Comparison of ENCODE assay signal across 3 cellular contexts in the genomic region with DNA sequence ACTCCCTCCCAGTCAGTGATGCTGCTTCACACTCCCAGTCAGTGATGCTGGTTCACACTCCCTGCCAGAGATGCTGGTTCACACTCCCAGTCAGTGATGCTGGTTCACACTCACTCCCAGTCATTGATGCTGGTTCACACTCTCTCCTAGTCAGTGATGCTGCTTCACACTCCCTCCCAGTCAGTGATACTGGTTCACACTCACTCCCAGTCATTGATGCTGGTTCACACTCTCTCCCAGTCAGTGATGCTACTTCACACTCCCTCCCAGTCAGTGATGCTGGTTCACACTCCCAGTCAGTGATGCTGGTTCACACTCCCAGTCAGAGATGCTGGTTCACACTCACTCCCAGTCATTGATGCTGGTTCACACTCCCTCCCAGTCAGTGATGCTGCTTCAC.
TF ChIP-seq lines count a peak whose summit lies in the region.

No MANE protein-coding gene starts in this region.

TF ChIP-seq in HEK293, 187 proteins besides CTCF, POLR2A, EP300 and RAD21:
- TF ChIP-seq, protein P1, sequence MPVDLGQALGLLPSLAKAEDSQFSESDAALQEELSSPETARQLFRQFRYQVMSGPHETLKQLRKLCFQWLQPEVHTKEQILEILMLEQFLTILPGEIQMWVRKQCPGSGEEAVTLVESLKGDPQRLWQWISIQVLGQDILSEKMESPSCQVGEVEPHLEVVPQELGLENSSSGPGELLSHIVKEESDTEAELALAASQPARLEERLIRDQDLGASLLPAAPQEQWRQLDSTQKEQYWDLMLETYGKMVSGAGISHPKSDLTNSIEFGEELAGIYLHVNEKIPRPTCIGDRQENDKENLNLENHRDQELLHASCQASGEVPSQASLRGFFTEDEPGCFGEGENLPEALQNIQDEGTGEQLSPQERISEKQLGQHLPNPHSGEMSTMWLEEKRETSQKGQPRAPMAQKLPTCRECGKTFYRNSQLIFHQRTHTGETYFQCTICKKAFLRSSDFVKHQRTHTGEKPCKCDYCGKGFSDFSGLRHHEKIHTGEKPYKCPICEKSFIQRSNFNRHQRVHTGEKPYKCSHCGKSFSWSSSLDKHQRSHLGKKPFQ (tag by site-specific recombination; IDR thresholded peaks at IDR 0.05), result peak; percentile 98
- TF ChIP-seq ZNF24 (tag by site-specific recombination; IDR thresholded peaks at IDR 0.05) (no peak), ZNF2 (tag by site-specific recombination; IDR thresholded peaks at IDR 0.05) (no peak), ZBTB1 (tag by site-specific recombination; IDR thresholded peaks at IDR 0.05) (no peak)

TF ChIP-seq in H1, 55 proteins besides CTCF, POLR2A, EP300 and RAD21:
- TF ChIP-seq SIN3A (conservative IDR thresholded peaks at IDR 0.05 in 1 of 2, IDR thresholded peaks at IDR 0.05 in 1 of 2; ENCODE audit: low read depth in 1 of 2, low read length in 2 of 2), result no peak
- TF ChIP-seq CHD2 (IDR thresholded peaks at IDR 0.05; ENCODE audit: low read length), result no peak
- no peak for TF ChIP-seq SIX5 (IDR thresholded peaks at IDR 0.05; ENCODE audit: low read depth, low read length)
- no peak for TF ChIP-seq CBX5 (IDR thresholded peaks at IDR 0.05; ENCODE audit: low read depth, low read length)
TF ChIP-seq in H1: peak in this region for 0.

TF ChIP-seq in GM23338, 12 proteins besides CTCF, POLR2A, EP300 and RAD21:
- TF ChIP-seq ZNF331 (CRISPR knock-in tag; IDR thresholded peaks at IDR 0.05; ENCODE audit: low read depth) (no peak), STAT1 (IDR thresholded peaks at IDR 0.05; ENCODE audit: unreplicated experiment) (no peak), EZH2 (IDR thresholded peaks at IDR 0.05; ENCODE audit: low read depth, unreplicated experiment) (no peak), EZH2phosphoT487 (IDR thresholded peaks at IDR 0.05; ENCODE audit: unreplicated experiment) (no peak)
- TF ChIP-seq, protein P2, sequence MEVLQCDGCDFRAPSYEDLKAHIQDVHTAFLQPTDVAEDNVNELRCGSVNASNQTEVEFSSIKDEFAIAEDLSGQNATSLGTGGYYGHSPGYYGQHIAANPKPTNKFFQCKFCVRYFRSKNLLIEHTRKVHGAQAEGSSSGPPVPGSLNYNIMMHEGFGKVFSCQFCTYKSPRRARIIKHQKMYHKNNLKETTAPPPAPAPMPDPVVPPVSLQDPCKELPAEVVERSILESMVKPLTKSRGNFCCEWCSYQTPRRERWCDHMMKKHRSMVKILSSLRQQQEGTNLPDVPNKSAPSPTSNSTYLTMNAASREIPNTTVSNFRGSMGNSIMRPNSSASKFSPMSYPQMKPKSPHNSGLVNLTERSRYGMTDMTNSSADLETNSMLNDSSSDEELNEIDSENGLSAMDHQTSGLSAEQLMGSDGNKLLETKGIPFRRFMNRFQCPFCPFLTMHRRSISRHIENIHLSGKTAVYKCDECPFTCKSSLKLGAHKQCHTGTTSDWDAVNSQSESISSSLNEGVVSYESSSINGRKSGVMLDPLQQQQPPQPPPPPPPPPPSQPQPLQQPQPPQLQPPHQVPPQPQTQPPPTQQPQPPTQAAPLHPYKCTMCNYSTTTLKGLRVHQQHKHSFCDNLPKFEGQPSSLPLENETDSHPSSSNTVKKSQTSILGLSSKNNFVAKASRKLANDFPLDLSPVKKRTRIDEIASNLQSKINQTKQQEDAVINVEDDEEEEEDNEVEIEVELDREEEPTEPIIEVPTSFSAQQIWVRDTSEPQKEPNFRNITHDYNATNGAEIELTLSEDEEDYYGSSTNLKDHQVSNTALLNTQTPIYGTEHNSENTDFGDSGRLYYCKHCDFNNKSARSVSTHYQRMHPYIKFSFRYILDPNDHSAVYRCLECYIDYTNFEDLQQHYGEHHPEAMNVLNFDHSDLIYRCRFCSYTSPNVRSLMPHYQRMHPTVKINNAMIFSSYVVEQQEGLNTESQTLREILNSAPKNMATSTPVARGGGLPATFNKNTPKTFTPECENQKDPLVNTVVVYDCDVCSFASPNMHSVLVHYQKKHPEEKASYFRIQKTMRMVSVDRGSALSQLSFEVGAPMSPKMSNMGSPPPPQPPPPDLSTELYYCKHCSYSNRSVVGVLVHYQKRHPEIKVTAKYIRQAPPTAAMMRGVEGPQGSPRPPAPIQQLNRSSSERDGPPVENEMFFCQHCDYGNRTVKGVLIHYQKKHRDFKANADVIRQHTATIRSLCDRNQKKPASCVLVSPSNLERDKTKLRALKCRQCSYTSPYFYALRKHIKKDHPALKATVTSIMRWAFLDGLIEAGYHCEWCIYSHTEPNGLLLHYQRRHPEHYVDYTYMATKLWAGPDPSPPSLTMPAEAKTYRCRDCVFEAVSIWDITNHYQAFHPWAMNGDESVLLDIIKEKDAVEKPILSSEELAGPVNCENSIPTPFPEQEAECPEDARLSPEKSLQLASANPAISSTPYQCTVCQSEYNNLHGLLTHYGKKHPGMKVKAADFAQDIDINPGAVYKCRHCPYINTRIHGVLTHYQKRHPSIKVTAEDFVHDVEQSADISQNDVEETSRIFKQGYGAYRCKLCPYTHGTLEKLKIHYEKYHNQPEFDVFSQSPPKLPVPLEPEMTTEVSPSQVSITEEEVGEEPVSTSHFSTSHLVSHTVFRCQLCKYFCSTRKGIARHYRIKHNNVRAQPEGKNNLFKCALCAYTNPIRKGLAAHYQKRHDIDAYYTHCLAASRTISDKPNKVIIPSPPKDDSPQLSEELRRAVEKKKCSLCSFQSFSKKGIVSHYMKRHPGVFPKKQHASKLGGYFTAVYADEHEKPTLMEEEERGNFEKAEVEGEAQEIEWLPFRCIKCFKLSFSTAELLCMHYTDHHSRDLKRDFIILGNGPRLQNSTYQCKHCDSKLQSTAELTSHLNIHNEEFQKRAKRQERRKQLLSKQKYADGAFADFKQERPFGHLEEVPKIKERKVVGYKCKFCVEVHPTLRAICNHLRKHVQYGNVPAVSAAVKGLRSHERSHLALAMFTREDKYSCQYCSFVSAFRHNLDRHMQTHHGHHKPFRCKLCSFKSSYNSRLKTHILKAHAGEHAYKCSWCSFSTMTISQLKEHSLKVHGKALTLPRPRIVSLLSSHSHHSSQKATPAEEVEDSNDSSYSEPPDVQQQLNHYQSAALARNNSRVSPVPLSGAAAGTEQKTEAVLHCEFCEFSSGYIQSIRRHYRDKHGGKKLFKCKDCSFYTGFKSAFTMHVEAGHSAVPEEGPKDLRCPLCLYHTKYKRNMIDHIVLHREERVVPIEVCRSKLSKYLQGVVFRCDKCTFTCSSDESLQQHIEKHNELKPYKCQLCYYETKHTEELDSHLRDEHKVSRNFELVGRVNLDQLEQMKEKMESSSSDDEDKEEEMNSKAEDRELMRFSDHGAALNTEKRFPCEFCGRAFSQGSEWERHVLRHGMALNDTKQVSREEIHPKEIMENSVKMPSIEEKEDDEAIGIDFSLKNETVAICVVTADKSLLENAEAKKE (CRISPR knock-in tag; IDR thresholded peaks at IDR 0.05), result no peak
